In the genomic region with DNA sequence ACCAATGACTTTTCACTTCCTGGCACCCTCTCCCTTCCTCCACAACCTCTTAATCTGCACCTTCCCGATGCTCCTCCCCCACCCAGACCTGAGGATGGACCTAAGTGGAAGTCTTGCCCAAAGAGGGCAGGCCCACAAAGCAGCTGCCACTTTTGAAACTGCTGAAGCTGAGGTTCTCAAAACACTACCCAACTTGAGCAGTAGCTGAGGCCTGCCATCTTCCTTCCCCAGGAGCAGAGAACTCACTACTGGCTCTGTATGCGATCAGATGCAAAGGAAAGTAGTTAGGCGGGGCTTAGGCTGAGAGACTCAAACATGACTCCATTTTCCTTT, we compare ENCODE assay signal across 12 cellular contexts. TPM values are rescaled to one million over a fixed set of nuclear protein-coding genes. Genes with fewer than 3 reads are reported as not detected.
A peak's percentile ranks its signal among the peaks of the same experiment; 100 is the strongest.
DNase-seq lines count a peak whose midpoint lies in the region; ATAC-seq and TF ChIP-seq lines count a peak whose summit lies in the region.
"Had no signal": no experiment of that assay in that cellular context is flagged by ENCODE, and none has a peak within 500 bp of the region (broad histone marks: within the 10 kb centered on the region; RNA-seq: fewer than 3 reads in every experiment).

No MANE protein-coding gene starts in this region.

- no peaks in the 10 kb centered on the region for H3K9me3 ChIP-seq in RWPE2 (ENCODE audit: severe bottlenecking)
- H3K9me3 ChIP-seq in subcutaneous abdominal adipose tissue (ENCODE audit: control insufficient read depth in 5 of 5, low read length in 5 of 5), result no peaks in the 10 kb centered on the region

- H3K4me1 Mint-ChIP-seq in activated CD4-positive, alpha-beta T cell treated with anti-CD3 and anti-CD28 coated beads, Interleukin-2, amount 10 ng/mL, durations not matched to agents 24 days and 14 days, result peaks cover 18% of the 10 kb centered on the region

- no peaks in the 10 kb centered on the region for H3K9me3 Mint-ChIP-seq in activated CD4-positive, alpha-beta T cell treated with anti-CD3 and anti-CD28 coated beads, Interleukin-2, amount 10 ng/mL, durations not matched to agents 24 days and 14 days
- H3K9me3 Mint-ChIP-seq: activated naive CD4-positive, alpha-beta T cell treated with anti-CD3 and anti-CD28 coated beads, Interleukin-2, amount 50 U/mL, for 24 hours had no signal

- no peak overlapping the region for H3K4me3 Mint-ChIP-seq in activated CD4-positive, alpha-beta T cell treated with anti-CD3 and anti-CD28 coated beads, Interleukin-2, amount 10 ng/mL, durations not matched to agents 24 days and 14 days
- H3K4me3 Mint-ChIP-seq: activated naive CD4-positive, alpha-beta T cell treated with anti-CD3 and anti-CD28 coated beads, Interleukin-2, amount 50 U/mL, for 24 hours had no signal

- ATAC-seq in RWPE2 (ENCODE audit: low read depth) (no peak), GM19328 (IDR thresholded peaks at IDR 0.05; ENCODE audit: unreplicated experiment) (no peak)

- H3K27ac ChIP-seq in RWPE2 (ENCODE audit: poor library complexity, severe bottlenecking), result peak overlapping the region; percentile 45
- peak overlapping the region; percentile 76 for H3K27ac ChIP-seq in subcutaneous abdominal adipose tissue (ENCODE audit: low read depth, low read length)

- peak overlapping the region in 4 of 5 donors; percentile 92 to 97 (median 96) for H3K9ac ChIP-seq in subcutaneous abdominal adipose tissue (ENCODE audit: low read length in 5 of 5)

- H3K4me1 ChIP-seq in RWPE2 (ENCODE audit: insufficient read depth, poor library complexity, severe bottlenecking), result peaks cover 22% of the 10 kb centered on the region
- H3K4me1 ChIP-seq in subcutaneous abdominal adipose tissue (ENCODE audit: control insufficient read depth in 5 of 5, insufficient read depth in 5 of 5, low read length in 5 of 5), result peaks cover 16 to 41% (median 37%) of the 10 kb centered on the region in 5 donors

- H3K36me3 Mint-ChIP-seq in activated CD4-positive, alpha-beta T cell treated with anti-CD3 and anti-CD28 coated beads, Interleukin-2, amount 10 ng/mL, durations not matched to agents 24 days and 14 days (ENCODE audit: low read depth), result peaks cover 20% of the 10 kb centered on the region

- peak overlapping the region; percentile 90 for H3K4me3 ChIP-seq in RWPE2 (ENCODE audit: severe bottlenecking)
- peak overlapping the region; percentile 97 to 99 for H3K4me3 ChIP-seq in foreskin fibroblast (ENCODE audit: low read depth in 1 of 2, low read length in 2 of 2)
- peak overlapping the region; percentile 83 to 100 (median 99) for H3K4me3 ChIP-seq in subcutaneous abdominal adipose tissue (ENCODE audit: low read depth in 1 of 5, low read length in 5 of 5)

- H3K36me3 ChIP-seq in RWPE2 (ENCODE audit: low read depth) (peaks cover 58% of the 10 kb centered on the region), subcutaneous abdominal adipose tissue (ENCODE audit: control insufficient read depth in 5 of 5, insufficient read depth in 5 of 5, low read length in 5 of 5) (peaks cover 0 to 3% (median 0%) of the 10 kb centered on the region in 5 donors)

- H3K27ac Mint-ChIP-seq in activated CD4-positive, alpha-beta T cell treated with anti-CD3 and anti-CD28 coated beads, Interleukin-2, amount 10 ng/mL, durations not matched to agents 24 days and 14 days, result no peak overlapping the region
- H3K27ac Mint-ChIP-seq: activated naive CD4-positive, alpha-beta T cell treated with anti-CD3 and anti-CD28 coated beads, Interleukin-2, amount 50 U/mL, for 24 hours had no signal

- DNase-seq in activated CD4-positive, alpha-beta T cell treated with anti-CD3 and anti-CD28 coated beads, Interleukin-2, amount 10 ng/mL, durations not matched to agents 24 days and 14 days, result peak; percentile 77
- no peak for DNase-seq in activated CD4-positive, alpha-beta T cell treated with anti-CD3 and anti-CD28 coated beads, Interleukin-2, amount 50 U/mL, for 1 hour
- DNase-seq in RWPE2 (ENCODE audit: low spot score), result no peak
- no peak for DNase-seq in foreskin fibroblast
- no peak for DNase-seq in NCI-H510A treated with DMSO at 0.1 percent for 48 hours (lab: John Stamatoyannopoulos, UW)
- no peak for DNase-seq in hepatic stellate cell (ENCODE audit: low spot score)
- DNase-seq: COR-L47, midbrain, NCI-H446 had no signal

- TF ChIP-seq CTCF in RWPE2 (IDR thresholded peaks at IDR 0.05; ENCODE audit: poor library complexity, severe bottlenecking) (no peak), foreskin fibroblast (IDR thresholded peaks at IDR 0.05; ENCODE audit: low read depth, low read length) (no peak)

- intact Hi-C loops in activated CD4-positive, alpha-beta T cell treated with anti-CD3 and anti-CD28 coated beads, Interleukin-2, amount 10 ng/mL, durations not matched to agents 24 days and 14 days (cut with micrococcal nuclease), result loop anchor here (2.0 to 10.0 kb wide), 3 partner anchors 49 to 207 kb away; a partner anchor contains a TSS

- no peaks in the 10 kb centered on the region for H3K27me3 ChIP-seq in RWPE2 (ENCODE audit: insufficient read depth, poor library complexity, severe bottlenecking)
- H3K27me3 ChIP-seq in subcutaneous abdominal adipose tissue (ENCODE audit: control insufficient read depth in 5 of 5, insufficient read depth in 4 of 5, low read length in 5 of 5), result no peaks in the 10 kb centered on the region

- H3K27me3 Mint-ChIP-seq in activated CD4-positive, alpha-beta T cell treated with anti-CD3 and anti-CD28 coated beads, Interleukin-2, amount 10 ng/mL, durations not matched to agents 24 days and 14 days, result no peaks in the 10 kb centered on the region
- H3K27me3 Mint-ChIP-seq: activated naive CD4-positive, alpha-beta T cell treated with anti-CD3 and anti-CD28 coated beads, Interleukin-2, amount 50 U/mL, for 24 hours had no signal

RNA-seq across cellular contexts. Expression of a gene that starts 1.5 kb away (rescaled TPM):
- 181 and 193 TPM in 2 replicates for total RNA-seq in activated CD4-positive, alpha-beta T cell treated with anti-CD3 and anti-CD28 coated beads, Interleukin-2, amount 10 ng/mL, durations not matched to agents 24 days and 14 days

RNA-seq across cellular contexts. Expression of a gene that starts 40.7 kb away (rescaled TPM):
- total RNA-seq in activated CD4-positive, alpha-beta T cell treated with anti-CD3 and anti-CD28 coated beads, Interleukin-2, amount 10 ng/mL, durations not matched to agents 24 days and 14 days, result not detected in 2 replicates

RNA-seq across cellular contexts. Expression of a gene that starts 40.8 kb away (rescaled TPM):
- total RNA-seq in activated CD4-positive, alpha-beta T cell treated with anti-CD3 and anti-CD28 coated beads, Interleukin-2, amount 10 ng/mL, durations not matched to agents 24 days and 14 days, result not detected in 2 replicates
